ENCODE assay signal across 8 cellular contexts in genomic region chr7:129193892-129194291, GRCh38.
"Had no signal": no experiment of that assay in that cellular context is flagged by ENCODE, and none has a peak within 500 bp of the region (broad histone marks: within the 10 kb centered on the region; RNA-seq: fewer than 3 reads in every experiment).

No MANE protein-coding gene starts in this region.

- DNase-seq: GDM1, GF-D8 had no signal

- H3K4me3 ChIP-seq: GM12878 had no signal

- ATAC-seq: GM12878 had no signal

- FAIRE-seq: G401.6, GM12878, GM12891, GM12892, GM18507, GM19239 had no signal
